Comparison of ENCODE assay signal across 8 cellular contexts in genomic region chr6:125749112-125749863, GRCh38. TPM values are rescaled to one million over a fixed set of nuclear protein-coding genes. Genes with fewer than 3 reads are reported as not detected.
DNase-seq lines count a peak whose midpoint lies in the region; ATAC-seq and TF ChIP-seq lines count a peak whose summit lies in the region.

HEY2 (plus strand) TSS chr6:125749632; CDS start chr6:125749777, 145 bp downstream.

- peak within 1 kb of the TSS; percentile 78 for H3K4me3 ChIP-seq in fibroblast of the aortic adventitia (ENCODE audit: low read depth, low read length)

- H3K27me3 Mint-ChIP-seq in IgD-negative memory B cell (peaks cover 54% of the 10 kb centered on the region), nephron (ENCODE audit: low read depth) (peaks cover 77% of the 10 kb centered on the region)

- H3K4me1 Mint-ChIP-seq in IgD-negative memory B cell (peaks cover 15 to 25% (median 22%) of the 10 kb centered on the region in 3 donors), nephron (peaks cover 31% of the 10 kb centered on the region)

- H3K9me3 Mint-ChIP-seq in IgD-negative memory B cell (peaks cover 0 to 4% (median 0%) of the 10 kb centered on the region in 3 donors), nephron (no peaks in the 10 kb centered on the region)

- H3K36me3 Mint-ChIP-seq in IgD-negative memory B cell = peaks cover 2% of the 10 kb centered on the region
- no peaks in the 10 kb centered on the region for H3K36me3 Mint-ChIP-seq in nephron (ENCODE audit: low read depth)

- peak within 1 kb of the TSS; percentile 68 to 92 (median 86) for H3K4me3 Mint-ChIP-seq in IgD-negative memory B cell
- H3K4me3 Mint-ChIP-seq in nephron = peak within 1 kb of the TSS; percentile 92 to 98 (median 94)

- peak; percentile 78 for ATAC-seq in GM21619 (IDR thresholded peaks at IDR 0.05; ENCODE audit: unreplicated experiment)

- DNase-seq in DMS153 treated with DMSO at 0.1 percent for 48 hours (lab: John Stamatoyannopoulos, UW; ENCODE audit: unreplicated experiment) = peak; percentile 92
- DNase-seq in RPMI7951 (ENCODE audit: low read depth) = peak; percentile 90
- peak; percentile 81 for DNase-seq in activated gamma-delta T cell (lab: John Stamatoyannopoulos, UW)
- peak; percentile 81 for DNase-seq in fibroblast of the aortic adventitia (ENCODE audit: low read depth)
- DNase-seq in stimulated activated naive CD4-positive, alpha-beta T cell (lab: John Stamatoyannopoulos, UW) = peak; percentile 44 to 74 (median 62)

- H3K27ac Mint-ChIP-seq in IgD-negative memory B cell = peak within 1 kb of the TSS; percentile 58 to 92 (median 67)
- peak within 1 kb of the TSS; percentile 45 to 85 (median 56) for H3K27ac Mint-ChIP-seq in nephron

- TF ChIP-seq CTCF in fibroblast of the aortic adventitia (IDR thresholded peaks at IDR 0.05; ENCODE audit: insufficient read depth, low read length) = no peak
- no peak for TF ChIP-seq CTCF in nephron (IDR thresholded peaks at IDR 0.05; ENCODE audit: unreplicated experiment in 3 of 3)

RNA-seq across cellular contexts. Expression of gene HEY2, which starts in this region (rescaled TPM):
- 0.30 TPM for polyA plus RNA-seq in IgD-negative memory B cell
- total RNA-seq in RPMI7951 (2014; rRNA removed; shearing (Covaris generic)) = 0.10 and 0.36 TPM in 2 replicates
- 0.09 and 0.25 TPM in 2 replicates for total RNA-seq in fibroblast of the aortic adventitia (ENCODE audit: low replicate concordance)

Comparison
In these comparisons a context has a peak if more than half of its experiments do, and no peak if none do; other contexts are left out.
1. Peak in every context shown above with its lines: DNase-seq, ATAC-seq and H3K4me3 ChIP-seq.
2. Peak in DNase-seq in RPMI7951; RNA of the gene not detected or under 1 TPM.
3. Peak in DNase-seq and H3K4me3 ChIP-seq in fibroblast of the aortic adventitia; RNA of the gene not detected or under 1 TPM.